ENCODE assay signal across 14 cellular contexts in genomic region chr14:96105089-96105920, GRCh38.
DNase-seq lines count a peak whose midpoint lies in the region; ATAC-seq and TF ChIP-seq lines count a peak whose summit lies in the region.
"Had no signal": no experiment of that assay in that cellular context is flagged by ENCODE, and none has a peak within 500 bp of the region (broad histone marks: within the 10 kb centered on the region; RNA-seq: fewer than 3 reads in every experiment).

No MANE protein-coding gene starts in this region.

- no peaks in the 10 kb centered on the region for H3K36me3 ChIP-seq in esophagus (ENCODE audit: control insufficient read depth in 2 of 2, insufficient read depth in 2 of 2, low read length in 1 of 2)
- H3K36me3 ChIP-seq in muscle layer of colon (ENCODE audit: insufficient read depth, low read length) = no peaks in the 10 kb centered on the region
- no peaks in the 10 kb centered on the region for H3K36me3 ChIP-seq in transverse colon

- no peak for TF ChIP-seq POLR2A in transverse colon (IDR thresholded peaks at IDR 0.05)

- peaks cover 0 to 5% of the 10 kb centered on the region in 2 donors for H3K4me1 ChIP-seq in esophagus (ENCODE audit: control insufficient read depth in 2 of 2, insufficient read depth in 2 of 2, low read length in 1 of 2)
- peaks cover 35% of the 10 kb centered on the region for H3K4me1 ChIP-seq in muscle layer of colon (ENCODE audit: insufficient read depth, low read length)
- peaks cover 14 to 31% (median 17%) of the 10 kb centered on the region in 4 donors for H3K4me1 ChIP-seq in transverse colon

- no peaks in the 10 kb centered on the region for H3K27me3 ChIP-seq in esophagus (ENCODE audit: control insufficient read depth in 1 of 2, insufficient read depth in 2 of 2, low read length in 2 of 2)
- H3K27me3 ChIP-seq in muscle layer of colon (ENCODE audit: control insufficient read depth in 1 of 2, insufficient read depth in 2 of 2, low read length in 2 of 2) = no peaks in the 10 kb centered on the region
- H3K27me3 ChIP-seq in transverse colon = no peaks in the 10 kb centered on the region

- WGBS in esophagus, 2 donors = 79 to 86% methylated on average over 16 of the region's 16 CpGs
- 72 to 100% methylated on average over 2 to 16 of the region's 16 CpGs for WGBS in transverse colon (ENCODE audit: low coverage in 1 of 2), 2 donors

- TF ChIP-seq CTCF in transverse colon (IDR thresholded peaks at IDR 0.05) = no peak

- H3K4me3 ChIP-seq in esophagus (ENCODE audit: low read depth in 1 of 2, low read length in 2 of 2) (no peak overlapping the region), muscle layer of colon (ENCODE audit: low read depth in 1 of 2, low read length in 2 of 2) (no peak overlapping the region), transverse colon (no peak overlapping the region)

- in situ Hi-C loops in transverse colon (cut with MboI; ENCODE audit: low pct_ligation_motif_present in 1 of 4, low pct_unique_long_range_greater_than_20kb in 1 of 4, low sequenced_read_pairs in 3 of 4) = no loop called here

- peak overlapping the region; percentile 39 for H3K9ac ChIP-seq in muscle layer of colon (ENCODE audit: low read length)

- peak; percentile 42 for DNase-seq in DMS53 (lab: John Stamatoyannopoulos, UW)
- DNase-seq in DMS53 treated with DMSO at 0.1 percent for 48 hours (lab: John Stamatoyannopoulos, UW; ENCODE audit: unreplicated experiment) = no peak
- no peak for DNase-seq in transverse colon
- DNase-seq in effector CD4-positive, alpha-beta T cell = no peak
- DNase-seq in HK-2 (ENCODE audit: unreplicated experiment) = no peak
- DNase-seq: 8988T; activated CD4-positive, CD25-positive, alpha-beta regulatory T cell treated with anti-CD3 and anti-CD28 coated beads, Interleukin-2, amount 50 U/mL, for 72 hours; activated T-cell treated with anti-CD3 and anti-CD28 coated beads, Interleukin-2, amount 50 U/mL, for 48 hours; naive thymus-derived CD4-positive, alpha-beta T cell; stimulated activated naive CD8-positive, alpha-beta T cell treated with anti-CD3 and anti-CD28 coated beads, Interleukin-15, Interleukin-2, amounts not matched to agents 100 U/mL and 50 U/mL, for 24 hours had no signal

- H3K9me3 ChIP-seq in esophagus (ENCODE audit: control insufficient read depth in 2 of 2, insufficient read depth in 1 of 2, low read depth in 1 of 2, low read length in 1 of 2) (no peaks in the 10 kb centered on the region), muscle layer of colon (ENCODE audit: low read length) (no peaks in the 10 kb centered on the region), transverse colon (no peaks in the 10 kb centered on the region)
- H3K9me3 ChIP-seq: Caco-2 had no signal

- no peak for TF ChIP-seq EP300 in transverse colon (IDR thresholded peaks at IDR 0.05; ENCODE audit: low read depth)

- intact Hi-C loops in transverse colon (cut with DNase I; ENCODE audit: low total_unique reads) = loop anchor here (10.0 kb wide), 1 partner anchor 99 kb away; the partner anchor contains the start of gene BDKRB2

- H3K27ac ChIP-seq in esophagus (ENCODE audit: low read depth in 2 of 2, low read length in 1 of 2) (peak overlapping the region; percentile 39 to 43), muscle layer of colon (ENCODE audit: low read depth, low read length) (peak overlapping the region; percentile 94), transverse colon (peak overlapping the region; percentile 80 to 92 (median 84))

- no peak for ATAC-seq in HG03025 (IDR thresholded peaks at IDR 0.05; ENCODE audit: low FRiP score, unreplicated experiment)
- ATAC-seq: naive thymus-derived CD4-positive, alpha-beta T cell; stimulated activated naive CD8-positive, alpha-beta T cell treated with anti-CD3 and anti-CD28 coated beads, Interleukin-15, Interleukin-2, amounts not matched to agents 100 U/mL and 50 U/mL, for 24 hours had no signal

Comparison
In these comparisons a context has a peak if more than half of its experiments do, and no peak if none do; other contexts are left out.
1. H3K27ac ChIP-seq: peak in every context shown above with its lines; median percentile 94 in muscle layer of colon; 84 in transverse colon; 41 in esophagus.